ENCODE assay signal across 11 cellular contexts in the genomic region with DNA sequence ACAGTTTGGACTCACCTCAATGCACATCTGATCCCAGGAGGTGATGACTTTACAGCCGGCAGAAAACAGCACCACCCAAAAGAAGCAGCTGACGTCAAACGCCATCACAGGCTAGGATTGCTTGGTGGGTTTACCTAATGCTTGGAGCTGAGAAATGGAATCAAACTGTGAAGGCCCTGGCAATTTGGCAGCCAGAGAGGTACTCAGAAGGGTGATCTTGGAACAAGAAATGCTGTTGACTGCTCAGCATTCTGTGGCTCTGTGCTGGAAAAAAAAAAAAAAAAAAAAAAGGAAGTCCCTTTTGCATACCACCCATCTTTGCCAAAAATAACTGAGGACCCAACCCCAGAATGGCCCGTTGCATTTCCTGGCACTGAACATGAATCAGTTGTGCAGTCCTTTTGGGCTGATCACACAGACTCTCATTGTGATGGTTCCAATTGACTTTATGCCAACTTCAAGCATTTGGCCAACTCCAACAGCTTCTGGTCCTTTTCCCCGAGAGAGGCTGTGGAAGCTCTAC. TPM values are rescaled to one million over a fixed set of nuclear protein-coding genes. Genes with fewer than 3 reads are reported as not detected.
A peak's percentile ranks its signal among the peaks of the same experiment; 100 is the strongest.
DNase-seq lines count a peak whose midpoint lies in the region; ATAC-seq, FAIRE-seq and TF ChIP-seq lines count a peak whose summit lies in the region.
"Had no signal": no experiment of that assay in that cellular context is flagged by ENCODE, and none has a peak within 500 bp of the region (broad histone marks: within the 10 kb centered on the region; RNA-seq: fewer than 3 reads in every experiment).

A gene (minus strand): TSS at position 263 of the 523 bp plus-strand sequence. CDS start 158 bp downstream, at position 105.

- no peak for DNase-seq in GM12878 (ENCODE audit: low read depth, low spot score)
- DNase-seq in nucleus accumbens (lab: John Stamatoyannopoulos, UW), result peak in 45 of 56 donors; percentile 15 to 82 (median 57)
- no peak for DNase-seq in NCI-H510A treated with DMSO at 0.1 percent for 48 hours (lab: John Stamatoyannopoulos, UW)
- DNase-seq in mesenchymal stem cell, result no peak
- DNase-seq in WTC11 (ENCODE audit: low spot score), result no peak

- in situ Hi-C loops in GM12878 (cut with MboI), result no loop called here

- no peaks in the 10 kb centered on the region for H3K79me1 ChIP-seq in mesenchymal stem cell (replicated peaks; ENCODE audit: low read length, poor library complexity, severe bottlenecking)

- no peak within 1 kb of the TSS for H3K27ac ChIP-seq in GM12878 (ENCODE audit: control insufficient read depth, insufficient read depth)
- H3K27ac ChIP-seq in mesenchymal stem cell (ENCODE audit: low read length, poor library complexity, severe bottlenecking), result no peak within 1 kb of the TSS
- H3K27ac ChIP-seq: KMS-11 had no signal

- 20% methylated on average over 5 of the region's 5 CpGs for WGBS in GM12878 (ENCODE audit: insufficient coverage, insufficient replicate concordance, low lambda C conversion rate, missing lambda C conversion rate)
- 96% methylated on average over 5 of the region's 5 CpGs for WGBS in mesenchymal stem cell

- H3K36me3 Mint-ChIP-seq in WTC11, result peaks cover 19% of the 10 kb centered on the region

- no peak within 1 kb of the TSS; the same call in 1 of the 2 replicates for H2AFZ ChIP-seq in GM12878 (ENCODE audit: control insufficient read depth, low read depth, low read length)
- H2AFZ ChIP-seq in mesenchymal stem cell (ENCODE audit: low read depth, low read length), result no peak within 1 kb of the TSS

- peak within 1 kb of the TSS; percentile 45; the same call in 1 of the 2 replicates for H3K4me3 ChIP-seq in GM12878
- no peak within 1 kb of the TSS for H3K4me3 ChIP-seq in mesenchymal stem cell (ENCODE audit: insufficient read depth in 1 of 2, low read depth in 1 of 2, low read length in 2 of 2)

- CTCF ChIA-PET in GM12878 (lab: Yijun Ruan, JAX) (interaction anchor here (1.2 kb wide), 1 partner anchor 10 kb away, joined by 7 read pairs; no protein-coding TSS in a partner anchor), WTC11 (lab: Charles Lee) (interaction anchor here (0.7 kb wide), 1 partner anchor 1359 kb away, joined by 5 read pairs; no protein-coding TSS in a partner anchor)

- no peaks in the 10 kb centered on the region for H3K79me2 ChIP-seq in GM12878 (ENCODE audit: control insufficient read depth, insufficient read depth, low read length)

- peaks cover 55% of the 10 kb centered on the region for H3K4me1 ChIP-seq in GM12878 (ENCODE audit: control insufficient read depth, insufficient read depth, low read length)
- no peaks in the 10 kb centered on the region for H3K4me1 ChIP-seq in mesenchymal stem cell (ENCODE audit: control insufficient read depth, insufficient read depth, low read depth, low read length)

- no peak within 1 kb of the TSS for H2BK120ac ChIP-seq in mesenchymal stem cell (ENCODE audit: low read depth, low read length)

- peak within 1 kb of the TSS in 1 of 2 experiments; percentile 38 for H3K4ac ChIP-seq in mesenchymal stem cell (ENCODE audit: low read depth in 1 of 2, low read length in 2 of 2)

- H3K27ac Mint-ChIP-seq in WTC11, result no peak within 1 kb of the TSS

- no peak within 1 kb of the TSS for H3K23ac ChIP-seq in mesenchymal stem cell (ENCODE audit: low read length in 2 of 2)

- H2BK12ac ChIP-seq in mesenchymal stem cell (ENCODE audit: low read length in 2 of 2), result no peak within 1 kb of the TSS

- 0 out of 2 replicates have a peak within 1 kb of the TSS, but pooled peaks have one; percentile 7 for H3K9ac ChIP-seq in GM12878 (ENCODE audit: control insufficient read depth, insufficient read depth, low read length)
- no peak within 1 kb of the TSS for H3K9ac ChIP-seq in mesenchymal stem cell (ENCODE audit: low read length)
- H3K9ac ChIP-seq: KMS-11 had no signal

- H3K27me3 ChIP-seq in GM12878 (replicated peaks in 1 of 2; ENCODE audit: control insufficient read depth in 2 of 2, insufficient read depth in 2 of 2, low read length in 1 of 2) (no peaks in the 10 kb centered on the region; a peak in 1 of 4 replicates), mesenchymal stem cell (ENCODE audit: control insufficient read depth in 1 of 2, insufficient read depth in 1 of 2, low read length in 2 of 2) (no peaks in the 10 kb centered on the region)

- H2AK5ac ChIP-seq in mesenchymal stem cell (ENCODE audit: low read length, severe bottlenecking), result no peak within 1 kb of the TSS

- ATAC-seq in HG02798 (IDR thresholded peaks at IDR 0.05; ENCODE audit: poor library complexity, unreplicated experiment) (peak; percentile 24), GM12878 (no peak; the same call in 2 of the 3 replicates), GM21390 (IDR thresholded peaks at IDR 0.05; ENCODE audit: unreplicated experiment) (no peak), WTC11 (no peak)

- peak within 1 kb of the TSS; percentile 76 for H3K4me2 ChIP-seq in GM12878 (ENCODE audit: control insufficient read depth, insufficient read depth)
- no peak within 1 kb of the TSS for H3K4me2 ChIP-seq in mesenchymal stem cell (ENCODE audit: low read length, poor library complexity, severe bottlenecking)
- H3K4me2 ChIP-seq: KMS-11 had no signal

- peaks cover 3% of the 10 kb centered on the region for H3K4me1 Mint-ChIP-seq in WTC11

- no peaks in the 10 kb centered on the region for H4K20me1 ChIP-seq in GM12878 (ENCODE audit: control insufficient read depth, insufficient read depth)

- H3K18ac ChIP-seq in mesenchymal stem cell (ENCODE audit: low read depth in 1 of 2, low read length in 2 of 2), result no peak within 1 kb of the TSS

- TF ChIP-seq RAD21 in GM12878 (IDR thresholded peaks at IDR 0.05; ENCODE audit: insufficient read depth, low read depth, low read length), result no peak

- H3K27me3 Mint-ChIP-seq in WTC11 (ENCODE audit: low read depth), result no peaks in the 10 kb centered on the region

- no peak within 1 kb of the TSS for H2BK5ac ChIP-seq in mesenchymal stem cell (ENCODE audit: low read depth, low read length, poor library complexity, severe bottlenecking)

- no peak for TF ChIP-seq EP300 in GM12878 (IDR thresholded peaks at IDR 0.05; ENCODE audit: borderline replicate concordance in 1 of 2, control insufficient read depth in 1 of 2, low read depth in 2 of 2, low read length in 2 of 2)

- intact Hi-C loops in GM12878 (cut with micrococcal nuclease; ENCODE audit: unreplicated experiment), result no loop called here

- TF ChIP-seq CTCF in GM12878 (IDR thresholded peaks at IDR 0.05 in 2 of 3, conservative IDR thresholded peaks at IDR 0.05 in 1 of 3; ENCODE audit: control insufficient read depth in 2 of 3, extremely low read depth in 1 of 3, insufficient read depth in 1 of 3, low read depth in 3 of 3, low read length in 3 of 3) (no peak), WTC11 (IDR thresholded peaks at IDR 0.05) (no peak)

- POLR2A ChIA-PET in GM12878 (lab: Charles Lee) (no interaction called here), WTC11 (lab: Charles Lee) (no interaction called here)

- no peak for FAIRE-seq in GM12878 (lab: Jason Lieb, UNC)
- FAIRE-seq: keratinocyte, urothelium cell line had no signal

- H3K9me3 ChIP-seq in GM12878 (replicated peaks; ENCODE audit: control insufficient read depth, insufficient read depth, low read length) (no peaks in the 10 kb centered on the region; the same call in 1 of the 3 replicates), mesenchymal stem cell (ENCODE audit: control insufficient read depth, low read length) (no peaks in the 10 kb centered on the region)

- H3K9me3 Mint-ChIP-seq in WTC11, result peaks cover 40% of the 10 kb centered on the region

- no TSS peak for BruUV-seq in GM12878 (replicated peaks; lab: Mats Ljungman, UMichigan)

- no peak within 1 kb of the TSS for H4K91ac ChIP-seq in mesenchymal stem cell (ENCODE audit: low read length)

- TF ChIP-seq POLR2A in GM15510 (IDR thresholded peaks at IDR 0.05; ENCODE audit: borderline replicate concordance, extremely low read depth, insufficient read length), result peak; percentile 18
- TF ChIP-seq POLR2A in GM12878 (IDR thresholded peaks at IDR 0.05; ENCODE audit: low read depth, low read length), result no peak

- no peak within 1 kb of the TSS for H4K8ac ChIP-seq in mesenchymal stem cell (ENCODE audit: low read length)

- H3K36me3 ChIP-seq in GM12878 (ENCODE audit: control insufficient read depth in 2 of 2, insufficient read depth in 2 of 2, low read length in 1 of 2), result no peaks in the 10 kb centered on the region
- H3K36me3 ChIP-seq in mesenchymal stem cell (ENCODE audit: control insufficient read depth in 1 of 2, insufficient read depth in 2 of 2, low read depth in 1 of 2, low read length in 2 of 2), result no peaks in the 10 kb centered on the region

- peak within 1 kb of the TSS in 1 of 2 experiments; percentile 36 for H3K14ac ChIP-seq in mesenchymal stem cell (ENCODE audit: low read length in 2 of 2)

- SMC1A ChIA-PET in GM12878 (lab: Charles Lee; ENCODE audit: uncharacterized antibody, unreplicated experiment), result interaction anchor here (0.9 to 1.0 kb wide), 3 partner anchors 11 to 1079 kb away, joined by 3 to 4 read pairs (median 4); no protein-coding TSS in a partner anchor

- no peak within 1 kb of the TSS for H3K4me3 Mint-ChIP-seq in WTC11

- RAD21 ChIA-PET in GM12878 (lab: Charles Lee; ENCODE audit: unreplicated experiment), result interaction anchor here (1.0 kb wide), 1 partner anchor 11 kb away, joined by 4 read pairs; no protein-coding TSS in a partner anchor

- no peak within 1 kb of the TSS for H2BK15ac ChIP-seq in mesenchymal stem cell (ENCODE audit: low read depth, poor library complexity, severe bottlenecking)

TF ChIP-seq in GM12878, 131 proteins besides CTCF, POLR2A, EP300 and RAD21 (continues in another document):
- TF ChIP-seq IRF4 (IDR thresholded peaks at IDR 0.05; ENCODE audit: low read depth, low read length), result no peak

RNA-seq across cellular contexts. Expression of the gene that starts here (rescaled TPM):
- 3.3 and 4.7 TPM in 2 replicates for total RNA-seq in GM12878 (2013; cell fraction: nucleolus; rRNA removed)
- 6.2 and 6.3 TPM in 2 replicates for total RNA-seq in GM12878 (2014; rRNA removed)
- 7.0 and 7.1 TPM in 2 replicates for total RNA-seq in GM12878 (2014; rRNA removed; fragmentation: Illumina TruSeq; extraction: Trizol)
- total RNA-seq in GM12878 (2021), result 5.4 TPM in 2 replicates
- 4.9 TPM for polyA plus RNA-seq in GM12878 (2011; ENCODE audit: low read depth)
- 0.14 and 0.22 TPM in 2 replicates for polyA plus RNA-seq in GM12878 (2011; rRNA removed)
- 0.18 and 0.19 TPM in 2 replicates for polyA plus RNA-seq in GM12878 (2011; cell fraction: cytosol; rRNA removed)
- 0.07 TPM in 2 replicates for polyA plus RNA-seq in GM12878 (2011; cell fraction: nucleus; rRNA removed)
- polyA plus RNA-seq in GM12878 (2012), result 4.3 TPM in 2 replicates
- polyA plus RNA-seq in GM12878 (2014; fragmentation: Illumina TruSeq; extraction: Trizol), result 9.7 and 11.3 TPM in 2 replicates
- polyA plus RNA-seq in GM12878 (2014; fragmentation: Nextera tagmentation; extraction: Ambion mirVana), result 1 to 10 TPM in 1 of 2 experiments, under 1 TPM in 1; 0.71 to 1.2 TPM
- 4.3 and 4.4 TPM in 2 replicates for polyA plus RNA-seq in GM12878 (2014; rRNA removed)
- 1 to 10 TPM; 1.1 to 1.5 TPM for polyA plus RNA-seq in GM12878 (2016; fragmentation: Nextera tagmentation; extraction: Ambion mirVana)
- polyA minus RNA-seq in GM12878 (2011; rRNA and poly(A)+ RNA removed), result 0.10 and 0.22 TPM in 2 replicates
- polyA minus RNA-seq in GM12878 (2011; cell fraction: cytosol; rRNA and poly(A)+ RNA removed), result not detected in 2 replicates
- polyA minus RNA-seq in GM12878 (2011; cell fraction: nucleus; rRNA and poly(A)+ RNA removed), result 0.12 and 0.19 TPM in 2 replicates
- polyA plus RNA-seq in mesenchymal stem cell (2013, experiment 1 of 2), result not detected
- polyA plus RNA-seq in mesenchymal stem cell (2013, experiment 2 of 2), result not detected
- total RNA-seq in WTC11 (2021), result not detected in 3 replicates
- polyA plus RNA-seq: keratinocyte had no signal

Comparison
In these comparisons a context has a peak if more than half of its experiments do, and no peak if none do; other contexts are left out.
1. DNase-seq: peak in nucleus accumbens (45 of 56); none in GM12878 (single experiment), NCI-H510A treated with DMSO at 0.1 percent for 48 hours (single experiment), mesenchymal stem cell (single experiment) and WTC11 (single experiment).